In genomic region chr6:90273863-90274262, GRCh38 we compare ENCODE assay signal across 21 cellular contexts. TPM values are rescaled to one million over a fixed set of nuclear protein-coding genes. Genes with fewer than 3 reads are reported as not detected.
DNase-seq lines count a peak whose midpoint lies in the region; ATAC-seq and TF ChIP-seq lines count a peak whose summit lies in the region.
"Had no signal": no experiment of that assay in that cellular context is flagged by ENCODE, and none has a peak within 500 bp of the region (broad histone marks: within the 10 kb centered on the region; RNA-seq: fewer than 3 reads in every experiment).

No MANE protein-coding gene starts in this region.

- peaks cover 62% of the 10 kb centered on the region for H3F3A ChIP-seq in SU-DHL-6 (ENCODE audit: insufficient read depth)

- H3K4me3 ChIP-seq in SU-DHL-6 (ENCODE audit: insufficient read depth, low read length, poor library complexity, severe bottlenecking) (peak overlapping the region; percentile 31), thymus (ENCODE audit: low read length) (peak overlapping the region; percentile 6), stomach (no peak overlapping the region)
- H3K4me3 ChIP-seq: colonic mucosa, GM12878, SJSA1, thoracic aorta had no signal

- TF ChIP-seq EP300 in stomach (IDR thresholded peaks at IDR 0.05), result no peak

- TF ChIP-seq POLR2A in stomach (IDR thresholded peaks at IDR 0.05), result no peak

- H3K9me3 ChIP-seq in SU-DHL-6 (ENCODE audit: insufficient read depth, low read length) (no peaks in the 10 kb centered on the region), thymus (ENCODE audit: control insufficient read depth) (no peaks in the 10 kb centered on the region), stomach (no peaks in the 10 kb centered on the region)
- H3K9me3 ChIP-seq: colonic mucosa, SJSA1 had no signal

- H3K9ac ChIP-seq in SU-DHL-6 (ENCODE audit: low read length), result peak overlapping the region; percentile 54

- H3K36me3 ChIP-seq in SU-DHL-6 (ENCODE audit: low read length) (peaks cover 4% of the 10 kb centered on the region; the same call in 1 of the 2 replicates), thymus (ENCODE audit: control insufficient read depth, insufficient read depth) (no peaks in the 10 kb centered on the region), stomach (no peaks in the 10 kb centered on the region)
- H3K36me3 ChIP-seq: colonic mucosa, SJSA1, thoracic aorta had no signal

- H3K27ac Mint-ChIP-seq in stimulated activated naive CD8-positive, alpha-beta T cell treated with anti-CD3 and anti-CD28 coated beads, Interleukin-15, Interleukin-2, amounts not matched to agents 100 ng/mL and 50 ng/mL, for 24 hours, result peak overlapping the region; percentile 95
- H3K27ac Mint-ChIP-seq in effector memory CD8-positive, alpha-beta T cell, result peak overlapping the region; percentile 88 to 95

- peaks cover 97% of the 10 kb centered on the region for H3K4me1 Mint-ChIP-seq in stimulated activated naive CD8-positive, alpha-beta T cell treated with anti-CD3 and anti-CD28 coated beads, Interleukin-15, Interleukin-2, amounts not matched to agents 100 ng/mL and 50 ng/mL, for 24 hours (ENCODE audit: low read depth)
- H3K4me1 Mint-ChIP-seq in effector memory CD8-positive, alpha-beta T cell (ENCODE audit: low read depth in 2 of 2), result peaks cover 19% of the 10 kb centered on the region in 2 donors

- H3K36me3 Mint-ChIP-seq in stimulated activated naive CD8-positive, alpha-beta T cell treated with anti-CD3 and anti-CD28 coated beads, Interleukin-15, Interleukin-2, amounts not matched to agents 100 ng/mL and 50 ng/mL, for 24 hours (ENCODE audit: low read depth), result peaks cover 69% of the 10 kb centered on the region
- H3K36me3 Mint-ChIP-seq in effector memory CD8-positive, alpha-beta T cell (ENCODE audit: insufficient read depth), result peaks cover 16% of the 10 kb centered on the region

- peak overlapping the region; percentile 71 for H3K4me3 Mint-ChIP-seq in stimulated activated naive CD8-positive, alpha-beta T cell treated with anti-CD3 and anti-CD28 coated beads, Interleukin-15, Interleukin-2, amounts not matched to agents 100 ng/mL and 50 ng/mL, for 24 hours
- peak overlapping the region; percentile 21 to 49 for H3K4me3 Mint-ChIP-seq in effector memory CD8-positive, alpha-beta T cell
- H3K4me3 Mint-ChIP-seq: neural crest cell had no signal

- WGBS in thymus, result 54% methylated on average over 5 of the region's 5 CpGs
- WGBS in stomach, 5 donors, result 42 to 67% (median 57%) methylated on average over 5 of the region's 5 CpGs

- intact Hi-C loops in stomach (cut with DNase I; ENCODE audit: low total_unique reads), result no loop called here

- no peak for ATAC-seq in stimulated activated naive CD8-positive, alpha-beta T cell treated with anti-CD3 and anti-CD28 coated beads, Interleukin-15, Interleukin-2, amounts not matched to agents 100 U/mL and 50 U/mL, for 24 hours
- no peak for ATAC-seq in effector memory CD8-positive, alpha-beta T cell (replicated peaks)
- ATAC-seq in HG02970 (IDR thresholded peaks at IDR 0.05; ENCODE audit: low FRiP score, unreplicated experiment), result no peak
- ATAC-seq: Panc1 had no signal

- H3K9me3 Mint-ChIP-seq in stimulated activated naive CD8-positive, alpha-beta T cell treated with anti-CD3 and anti-CD28 coated beads, Interleukin-15, Interleukin-2, amounts not matched to agents 100 ng/mL and 50 ng/mL, for 24 hours, result no peaks in the 10 kb centered on the region
- no peaks in the 10 kb centered on the region for H3K9me3 Mint-ChIP-seq in effector memory CD8-positive, alpha-beta T cell

- H3K4me2 ChIP-seq in SU-DHL-6 (ENCODE audit: low read depth, low read length, poor library complexity, severe bottlenecking), result peak overlapping the region; percentile 76

- DNase-seq in stimulated activated naive CD8-positive, alpha-beta T cell treated with anti-CD3 and anti-CD28 coated beads, Interleukin-15, Interleukin-2, amounts not matched to agents 100 U/mL and 50 U/mL, for 24 hours, result no peak
- no peak for DNase-seq in effector memory CD8-positive, alpha-beta T cell
- DNase-seq in HPDE6-E6E7 (ENCODE audit: extremely low spot score) (no peak), stomach (no peak)
- DNase-seq: HCEC 1CT, islet precursor cell, KBM-7, mammary epithelial cell, NCI-H1092, NCI-H2081 treated with DMSO at 0.1 percent for 48 hours, NCI-H69 had no signal

- H3K27ac ChIP-seq in SU-DHL-6 (ENCODE audit: low read depth, low read length) (peak overlapping the region; percentile 97), thymus (ENCODE audit: low read depth) (peak overlapping the region; percentile 89), stomach (no peak overlapping the region)
- H3K27ac ChIP-seq: colonic mucosa, SJSA1, thoracic aorta had no signal

- no peaks in the 10 kb centered on the region for H3K9me2 ChIP-seq in SU-DHL-6 (replicated peaks; ENCODE audit: insufficient read depth, low read length)

- H3K27me3 ChIP-seq in SU-DHL-6 (ENCODE audit: low read length) (no peaks in the 10 kb centered on the region), thymus (ENCODE audit: control insufficient read depth, insufficient read depth) (no peaks in the 10 kb centered on the region), stomach (no peaks in the 10 kb centered on the region)
- H3K27me3 ChIP-seq: colonic mucosa, SJSA1 had no signal

- no peaks in the 10 kb centered on the region for H3K27me3 Mint-ChIP-seq in stimulated activated naive CD8-positive, alpha-beta T cell treated with anti-CD3 and anti-CD28 coated beads, Interleukin-15, Interleukin-2, amounts not matched to agents 100 ng/mL and 50 ng/mL, for 24 hours
- peaks cover 9 to 25% of the 10 kb centered on the region in 2 donors for H3K27me3 Mint-ChIP-seq in effector memory CD8-positive, alpha-beta T cell

- no peak overlapping the region for H2AFZ ChIP-seq in SU-DHL-6 (ENCODE audit: low read depth, low read length, severe bottlenecking)

- H3K79me2 ChIP-seq in SU-DHL-6 (ENCODE audit: insufficient read depth, low read length), result peaks cover 43% of the 10 kb centered on the region; the same call in 1 of the 2 replicates

- H3K4me1 ChIP-seq in thymus (ENCODE audit: control insufficient read depth, insufficient read depth, low read length), result peaks cover 38% of the 10 kb centered on the region
- no peaks in the 10 kb centered on the region for H3K4me1 ChIP-seq in stomach
- H3K4me1 ChIP-seq: colonic mucosa, SJSA1 had no signal

- TF ChIP-seq CTCF in SU-DHL-6 (IDR thresholded peaks at IDR 0.05; ENCODE audit: insufficient read depth, low read length, poor library complexity, severe bottlenecking) (no peak), stomach (IDR thresholded peaks at IDR 0.05) (no peak)

- H4K20me1 ChIP-seq in SU-DHL-6 (ENCODE audit: low read depth, low read length), result no peaks in the 10 kb centered on the region

RNA-seq across cellular contexts. Expression of gene BACH2, which starts 22.8 kb away (rescaled TPM):
- polyA plus RNA-seq in thymus (12.7 TPM), stomach (under 1 TPM; 0.19 to 0.46 (median 0.25) TPM)
- total RNA-seq in stomach, result 10 to 100 TPM in 1 of 5 donors, 1 to 10 TPM in 3, not detected in 1; 1.4 to 10.8 (median 3.2) TPM

Comparison
In these comparisons a context has a peak if more than half of its experiments do, and no peak if none do; other contexts are left out.
1. H3K27ac ChIP-seq: peak in SU-DHL-6 (single experiment) and thymus (single experiment); none in stomach (0 of 5).
2. H3K4me3 ChIP-seq: peak in SU-DHL-6 (single experiment) and thymus (single experiment); none in stomach (0 of 4).